1 cellular context compared by ENCODE assay signal in genomic region chr19:35781650-35782049, GRCh38.
TF ChIP-seq lines count a peak whose summit lies in the region.

No MANE protein-coding gene starts in this region.

TF ChIP-seq in K562, 482 proteins besides CTCF, POLR2A, EP300 and RAD21:
- TF ChIP-seq MCM2 (IDR thresholded peaks at IDR 0.05; ENCODE audit: low read depth) (no peak), POLR2G (IDR thresholded peaks at IDR 0.05; ENCODE audit: low read depth, low read length) (no peak), NFIC (IDR thresholded peaks at IDR 0.05) (no peak), ZBTB40 (IDR thresholded peaks at IDR 0.05) (no peak), ZBTB40 (CRISPR knock-in tag; IDR thresholded peaks at IDR 0.05) (no peak), TBL1XR1 (IDR thresholded peaks at IDR 0.05; ENCODE audit: low read length in 2 of 2) (no peak)
